Comparison of ENCODE assay signal across 28 cellular contexts in the genomic region with DNA sequence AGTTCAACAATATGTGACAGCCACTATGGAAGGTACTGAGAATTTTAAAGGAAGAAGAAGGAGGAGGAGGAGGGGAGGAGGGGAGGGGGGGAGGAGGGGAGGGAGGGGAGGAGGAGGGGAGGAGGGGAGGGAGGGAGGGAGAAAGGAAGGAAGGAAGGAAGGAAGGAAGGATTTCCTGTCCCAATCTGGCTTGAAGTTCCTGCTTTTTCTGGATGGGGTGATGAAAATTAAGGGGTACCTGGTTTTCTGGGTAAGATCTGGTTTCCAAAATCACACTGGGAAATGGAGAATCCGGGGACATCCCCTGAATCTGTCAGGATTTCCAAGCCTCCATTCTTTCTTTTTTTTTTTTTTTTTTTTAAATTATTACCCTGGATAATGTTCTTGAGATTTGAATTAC.
"Had no signal": no experiment of that assay in that cellular context is flagged by ENCODE, and none has a peak within 500 bp of the region (broad histone marks: within the 10 kb centered on the region; RNA-seq: fewer than 3 reads in every experiment).

No MANE protein-coding gene starts in this region.

- H3K9me3 ChIP-seq: colonic mucosa, esophagus muscularis mucosa, esophagus squamous epithelium, gastrocnemius medialis, gastroesophageal sphincter, heart left ventricle, heart right ventricle had no signal

- H3K4me3 ChIP-seq: colonic mucosa, coronary artery, dorsolateral prefrontal cortex, esophagus muscularis mucosa, esophagus squamous epithelium, gastrocnemius medialis, gastroesophageal sphincter, heart left ventricle, heart right ventricle had no signal

- ATAC-seq: effector memory CD8-positive, alpha-beta T cell; esophagus mucosa; foreskin keratinocyte; gastrocnemius medialis; gastroesophageal sphincter; heart left ventricle; heart right ventricle had no signal

- H3K36me3 ChIP-seq: colonic mucosa, esophagus muscularis mucosa, esophagus squamous epithelium, gastrocnemius medialis, gastroesophageal sphincter, heart left ventricle, heart right ventricle had no signal

- DNase-seq: colonic mucosa; cortex of kidney; dermis blood vessel endothelial cell; dorsolateral prefrontal cortex; effector CD4-positive, alpha-beta T cell; effector CD8-positive, alpha-beta T cell; effector memory CD4-positive, alpha-beta T cell; effector memory CD8-positive, alpha-beta T cell; endodermal cell; erythroblast; esophagus squamous epithelium; foreskin fibroblast; foreskin keratinocyte; foreskin melanocyte; gastrocnemius medialis; glutamatergic neuron; head of caudate nucleus; heart left ventricle; heart right ventricle had no signal

- FAIRE-seq: colon, endometrium, endothelial cell of umbilical vein, frontal cortex had no signal

- H3K4me1 ChIP-seq: colonic mucosa, esophagus muscularis mucosa, foreskin keratinocyte had no signal

- H3K27ac ChIP-seq: colonic mucosa, coronary artery, dorsolateral prefrontal cortex, epithelial cell of prostate, esophagus muscularis mucosa, esophagus squamous epithelium, foreskin keratinocyte, gastrocnemius medialis, gastroesophageal sphincter, heart left ventricle, heart right ventricle had no signal

- H3K27me3 ChIP-seq: colonic mucosa, foreskin keratinocyte, gastrocnemius medialis had no signal
